In genomic region chr7:143290293-143290692, GRCh38 we compare ENCODE assay signal across 10 cellular contexts. TPM values are rescaled to one million over a fixed set of nuclear protein-coding genes. Genes with fewer than 3 reads are reported as not detected.
DNase-seq lines count a peak whose midpoint lies in the region; ATAC-seq and TF ChIP-seq lines count a peak whose summit lies in the region.
"Had no signal": no experiment of that assay in that cellular context is flagged by ENCODE, and none has a peak within 500 bp of the region (broad histone marks: within the 10 kb centered on the region; RNA-seq: fewer than 3 reads in every experiment).

No MANE protein-coding gene starts in this region.

- WGBS in body of pancreas, 2 donors, result 73 to 85% methylated on average over 4 of the region's 4 CpGs

- H3K9me3 ChIP-seq in AG04450 (ENCODE audit: control insufficient read depth, insufficient read depth, low read length) (peaks cover 8% of the 10 kb centered on the region), body of pancreas (no peaks in the 10 kb centered on the region)

- H3K27me3 Mint-ChIP-seq in activated T-helper 2 cell treated with anti-CD3 and anti-CD28 coated beads, Interferon-gamma antibody, Interleukin-2, Interleukin-4, amounts not matched to agents 10 μg/mL and 5 μg/mL and 100 μg/mL, durations not matched to agents 14 hours and 24 hours and 36 hours (ENCODE audit: low read depth), result no peaks in the 10 kb centered on the region
- H3K27me3 Mint-ChIP-seq in naive B cell, result no peaks in the 10 kb centered on the region

- intact Hi-C loops in activated T-helper 2 cell treated with anti-CD3 and anti-CD28 coated beads, Interferon-gamma antibody, Interleukin-2, Interleukin-4, amounts not matched to agents 10 μg/mL and 5 μg/mL and 100 μg/mL, durations not matched to agents 14 hours and 24 hours and 36 hours (cut with micrococcal nuclease), result no loop called here
- intact Hi-C loops in body of pancreas (cut with DNase I), result no loop called here

- peaks cover 29% of the 10 kb centered on the region for H3K4me1 ChIP-seq in body of pancreas

- no peak for ATAC-seq in naive B cell (ENCODE audit: low read depth in 2 of 2)
- ATAC-seq in body of pancreas, result no peak
- ATAC-seq in GM19397 (IDR thresholded peaks at IDR 0.05; ENCODE audit: unreplicated experiment), result no peak
- ATAC-seq in GM19324 (IDR thresholded peaks at IDR 0.05; ENCODE audit: low FRiP score, unreplicated experiment), result no peak
- no peak for ATAC-seq in HG03520 (IDR thresholded peaks at IDR 0.05; ENCODE audit: unreplicated experiment)

- peak overlapping the region; percentile 31 for H3K27ac ChIP-seq in AG04450 (ENCODE audit: low read depth, low read length)
- no peak overlapping the region for H3K27ac ChIP-seq in body of pancreas

- H3K4me3 ChIP-seq in AG04450 (ENCODE audit: low read depth, low read length) (peak overlapping the region; percentile 10; the same call in 1 of the 2 replicates), GM08714 (ENCODE audit: low read length) (peak overlapping the region; percentile 1; the same call in 1 of the 2 replicates), body of pancreas (no peak overlapping the region)

- peaks cover 12% of the 10 kb centered on the region for H3K9me3 Mint-ChIP-seq in activated T-helper 2 cell treated with anti-CD3 and anti-CD28 coated beads, Interferon-gamma antibody, Interleukin-2, Interleukin-4, amounts not matched to agents 10 μg/mL and 5 μg/mL and 100 μg/mL, durations not matched to agents 14 hours and 24 hours and 36 hours
- no peaks in the 10 kb centered on the region for H3K9me3 Mint-ChIP-seq in naive B cell

- peaks cover 0 to 29% of the 10 kb centered on the region in 2 donors for H3K36me3 ChIP-seq in body of pancreas (replicated peaks in 1 of 2; ENCODE audit: insufficient read depth in 1 of 2, low read depth in 2 of 2)

- CTCF ChIA-PET in AG04450 (lab: Charles Lee), result interaction anchor here (0.7 to 2.1 kb wide), 3 partner anchors 9 to 50 kb away, joined by 3 to 9 read pairs (median 3); no protein-coding TSS in a partner anchor

- POLR2A ChIA-PET in AG04450 (lab: Yijun Ruan, JAX), result no interaction called here

- TF ChIP-seq CTCF in AG04450 (IDR thresholded peaks at IDR 0.05; ENCODE audit: low read depth, low read length) (no peak), body of pancreas (IDR thresholded peaks at IDR 0.05) (no peak)

- H3K36me3 Mint-ChIP-seq in activated T-helper 2 cell treated with anti-CD3 and anti-CD28 coated beads, Interferon-gamma antibody, Interleukin-2, Interleukin-4, amounts not matched to agents 10 μg/mL and 5 μg/mL and 100 μg/mL, durations not matched to agents 14 hours and 24 hours and 36 hours (ENCODE audit: low read depth), result peaks cover 71% of the 10 kb centered on the region
- peaks cover 10 to 15% of the 10 kb centered on the region in 2 donors for H3K36me3 Mint-ChIP-seq in naive B cell

- peak overlapping the region; percentile 95 for H3K4me3 Mint-ChIP-seq in activated T-helper 2 cell treated with anti-CD3 and anti-CD28 coated beads, Interferon-gamma antibody, Interleukin-2, Interleukin-4, amounts not matched to agents 10 μg/mL and 5 μg/mL and 100 μg/mL, durations not matched to agents 14 hours and 24 hours and 36 hours (ENCODE audit: low read depth)
- peak overlapping the region; percentile 93 to 99 (median 98) for H3K4me3 Mint-ChIP-seq in naive B cell

- DNase-seq in AG04450 (ENCODE audit: low read depth, low spot score), result no peak
- DNase-seq in activated T-helper 2 cell treated with anti-CD3 and anti-CD28 coated beads, Interferon-gamma antibody, Interleukin-2, Interleukin-4, amounts not matched to agents 10 μg/mL and 5 μg/mL and 100 μg/mL, durations not matched to agents 14 hours and 24 hours and 36 hours (ENCODE audit: low spot score), result no peak
- DNase-seq in naive B cell, result no peak
- DNase-seq in body of pancreas, result no peak

- peak overlapping the region; percentile 87 for H3K27ac Mint-ChIP-seq in activated T-helper 2 cell treated with anti-CD3 and anti-CD28 coated beads, Interferon-gamma antibody, Interleukin-2, Interleukin-4, amounts not matched to agents 10 μg/mL and 5 μg/mL and 100 μg/mL, durations not matched to agents 14 hours and 24 hours and 36 hours
- peak overlapping the region in 2 of 6 donors; percentile 11 to 29 for H3K27ac Mint-ChIP-seq in naive B cell

- peaks cover 51% of the 10 kb centered on the region for H3K4me1 Mint-ChIP-seq in activated T-helper 2 cell treated with anti-CD3 and anti-CD28 coated beads, Interferon-gamma antibody, Interleukin-2, Interleukin-4, amounts not matched to agents 10 μg/mL and 5 μg/mL and 100 μg/mL, durations not matched to agents 14 hours and 24 hours and 36 hours (ENCODE audit: low read depth)
- H3K4me1 Mint-ChIP-seq in naive B cell, result peaks cover 28 to 71% (median 43%) of the 10 kb centered on the region in 3 donors

- H3K27me3 ChIP-seq in AG04450 (ENCODE audit: control insufficient read depth, insufficient read depth, low read length) (no peaks in the 10 kb centered on the region), body of pancreas (no peaks in the 10 kb centered on the region)

- TF ChIP-seq POLR2A in body of pancreas (IDR thresholded peaks at IDR 0.05), result no peak

RNA-seq across cellular contexts. Expression of gene CASP2, which starts 2.1 kb away (rescaled TPM):
- polyA plus RNA-seq in AG04450 (2011; rRNA removed) (18.6 and 21.8 TPM in 2 replicates), naive B cell (ENCODE audit: low read depth in 6 of 6) (10 to 100 TPM in 5 of 6 donors, 1 to 10 TPM in 1; 4.2 to 42.7 (median 23.9) TPM)
- 46.5 and 61.7 TPM in 2 replicates for polyA minus RNA-seq in AG04450 (2011; rRNA and poly(A)+ RNA removed)
- total RNA-seq in activated T-helper 2 cell treated with anti-CD3 and anti-CD28 coated beads, Interferon-gamma antibody, Interleukin-2, Interleukin-4, amounts not matched to agents 10 μg/mL and 5 μg/mL and 100 μg/mL, durations not matched to agents 14 hours and 24 hours and 36 hours, result 116 and 122 TPM in 2 replicates
- total RNA-seq in body of pancreas, result 1 to 10 TPM; 4.6 to 9.3 TPM

RNA-seq across cellular contexts. Expression of gene TMEM139, which starts 5.5 kb away (rescaled TPM):
- not detected in 2 replicates for polyA plus RNA-seq in AG04450 (2011; rRNA removed)
- not detected in 2 replicates for polyA minus RNA-seq in AG04450 (2011; rRNA and poly(A)+ RNA removed)
- total RNA-seq in activated T-helper 2 cell treated with anti-CD3 and anti-CD28 coated beads, Interferon-gamma antibody, Interleukin-2, Interleukin-4, amounts not matched to agents 10 μg/mL and 5 μg/mL and 100 μg/mL, durations not matched to agents 14 hours and 24 hours and 36 hours, result 0.75 and 1.1 TPM in 2 replicates
- polyA plus RNA-seq in naive B cell (ENCODE audit: low read depth in 6 of 6), result under 1 TPM in 2 of 6 donors, not detected in 4; 0.32 TPM
- total RNA-seq in body of pancreas, result 10 to 100 TPM; 13.2 to 23.9 TPM
- total RNA-seq: temporal lobe had no signal

RNA-seq across cellular contexts. Expression of gene CLCN1, which starts 25.6 kb away (rescaled TPM):
- polyA plus RNA-seq in AG04450 (2011; rRNA removed), result not detected in 2 replicates
- polyA minus RNA-seq in AG04450 (2011; rRNA and poly(A)+ RNA removed), result not detected in 2 replicates
- total RNA-seq in activated T-helper 2 cell treated with anti-CD3 and anti-CD28 coated beads, Interferon-gamma antibody, Interleukin-2, Interleukin-4, amounts not matched to agents 10 μg/mL and 5 μg/mL and 100 μg/mL, durations not matched to agents 14 hours and 24 hours and 36 hours, result not detected in 2 replicates
- polyA plus RNA-seq in naive B cell (ENCODE audit: low read depth in 6 of 6), result not detected
- total RNA-seq in body of pancreas, result not detected
- total RNA-seq: M059J, temporal lobe had no signal

RNA-seq across cellular contexts. Expression of gene GSTK1, which starts 27.1 kb away (rescaled TPM):
- polyA plus RNA-seq in AG04450 (2011; rRNA removed), result 100 and 116 TPM in 2 replicates
- 65.1 and 80.4 TPM in 2 replicates for polyA minus RNA-seq in AG04450 (2011; rRNA and poly(A)+ RNA removed)
- total RNA-seq in activated T-helper 2 cell treated with anti-CD3 and anti-CD28 coated beads, Interferon-gamma antibody, Interleukin-2, Interleukin-4, amounts not matched to agents 10 μg/mL and 5 μg/mL and 100 μg/mL, durations not matched to agents 14 hours and 24 hours and 36 hours, result 166 and 168 TPM in 2 replicates
- 100 to 1,000 TPM; 180 to 225 (median 204) TPM for polyA plus RNA-seq in naive B cell (ENCODE audit: low read depth in 6 of 6)
- 100 to 1,000 TPM in 1 of 2 donors, 10 to 100 TPM in 1; 75.8 to 109 TPM for total RNA-seq in body of pancreas

Comparison
In these comparisons a context has a peak if more than half of its experiments do, and no peak if none do; other contexts are left out.
1. H3K4me3 ChIP-seq: peak in AG04450 (single experiment) and GM08714 (single experiment); none in body of pancreas (0 of 2).
2. RNA of gene CASP2, which starts 2.1 kb away (total RNA-seq): 116 to 122 TPM in activated T-helper 2 cell treated with anti-CD3 and anti-CD28 coated beads, Interferon-gamma antibody, Interleukin-2, Interleukin-4, amounts not matched to agents 10 μg/mL and 5 μg/mL and 100 μg/mL, durations not matched to agents 14 hours and 24 hours and 36 hours; 4.6 to 9.3 TPM in body of pancreas; every median in the first group is over 10 times any median in the second.